8 cellular contexts compared by ENCODE assay signal in the genomic region with DNA sequence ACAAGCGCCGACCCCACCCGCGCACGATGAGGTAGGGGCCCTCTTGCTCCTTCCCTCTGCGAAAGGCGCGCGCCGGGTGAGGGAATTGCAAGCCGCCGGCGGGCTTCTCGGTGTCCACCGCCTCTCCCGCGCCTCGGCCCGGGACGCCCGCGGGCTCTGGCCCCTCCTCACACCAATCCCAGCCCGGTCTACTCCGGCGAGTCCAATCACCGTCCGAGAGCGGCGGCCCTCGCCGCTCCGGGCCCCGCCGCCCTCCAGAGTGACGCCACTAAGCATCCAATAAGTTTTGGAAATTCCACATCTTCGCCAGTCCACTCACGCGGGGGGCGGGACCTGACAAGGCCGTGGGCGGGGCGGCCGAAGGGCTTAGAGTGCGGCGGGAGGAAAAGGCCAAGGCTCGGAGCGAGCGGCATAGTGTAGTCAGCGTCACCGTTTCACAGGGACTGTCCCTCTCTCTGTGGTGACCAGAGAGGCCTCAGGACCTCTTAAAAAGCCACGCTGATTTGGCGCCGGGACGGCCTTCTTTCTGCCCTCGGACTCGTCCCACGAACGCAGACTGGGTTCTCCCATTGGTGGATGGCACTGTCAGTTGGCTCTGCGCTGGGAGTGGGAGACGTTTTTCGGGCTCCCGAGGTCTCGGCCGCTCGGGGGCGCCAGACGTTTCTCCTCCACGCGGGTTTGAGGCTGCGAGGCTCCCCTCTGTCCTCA. TPM values are rescaled to one million over a fixed set of nuclear protein-coding genes. Genes with fewer than 3 reads are reported as not detected.
A peak's percentile ranks its signal among the peaks of the same experiment; 100 is the strongest.
DNase-seq lines count a peak whose midpoint lies in the region; ATAC-seq and TF ChIP-seq lines count a peak whose summit lies in the region.

A gene with protein sequence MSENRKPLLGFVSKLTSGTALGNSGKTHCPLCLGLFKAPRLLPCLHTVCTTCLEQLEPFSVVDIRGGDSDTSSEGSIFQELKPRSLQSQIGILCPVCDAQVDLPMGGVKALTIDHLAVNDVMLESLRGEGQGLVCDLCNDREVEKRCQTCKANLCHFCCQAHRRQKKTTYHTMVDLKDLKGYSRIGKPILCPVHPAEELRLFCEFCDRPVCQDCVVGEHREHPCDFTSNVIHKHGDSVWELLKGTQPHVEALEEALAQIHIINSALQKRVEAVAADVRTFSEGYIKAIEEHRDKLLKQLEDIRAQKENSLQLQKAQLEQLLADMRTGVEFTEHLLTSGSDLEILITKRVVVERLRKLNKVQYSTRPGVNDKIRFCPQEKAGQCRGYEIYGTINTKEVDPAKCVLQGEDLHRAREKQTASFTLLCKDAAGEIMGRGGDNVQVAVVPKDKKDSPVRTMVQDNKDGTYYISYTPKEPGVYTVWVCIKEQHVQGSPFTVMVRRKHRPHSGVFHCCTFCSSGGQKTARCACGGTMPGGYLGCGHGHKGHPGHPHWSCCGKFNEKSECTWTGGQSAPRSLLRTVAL (minus strand): TSS at position 161 of the 708 bp plus-strand sequence. CDS start 548 bp downstream, outside the sequence.

- H3K27ac ChIP-seq in neural cell (ENCODE audit: low read length): peak within 1 kb of the TSS; percentile 2

- H4K20me1 ChIP-seq in neural cell (ENCODE audit: insufficient read depth): no peaks in the 10 kb centered on the region

- no peaks in the 10 kb centered on the region for H3F3A ChIP-seq in neural cell (ENCODE audit: insufficient read depth, low read length, poor library complexity, severe bottlenecking)

- peaks cover 7% of the 10 kb centered on the region for H3K4me1 Mint-ChIP-seq in stimulated activated naive CD8-positive, alpha-beta T cell treated with anti-CD3 and anti-CD28 coated beads, Interleukin-15, amount 100 ng/mL, for 72 hours

- peak; percentile 50 for TF ChIP-seq RAD21 in neural cell (conservative IDR thresholded peaks at IDR 0.05)

- no peaks in the 10 kb centered on the region for H3K27me3 ChIP-seq in neural cell (ENCODE audit: insufficient read depth, low read depth, low read length)

- no peaks in the 10 kb centered on the region for H3K9me2 ChIP-seq in neural cell (ENCODE audit: insufficient read depth, low read length)

- TF ChIP-seq CTCF in fibroblast of villous mesenchyme (IDR thresholded peaks at IDR 0.05; ENCODE audit: insufficient read depth, low read depth, low read length) (peak; percentile 78), neural cell (IDR thresholded peaks at IDR 0.05; ENCODE audit: poor library complexity, severe bottlenecking) (peak; percentile 79)

- peak within 1 kb of the TSS; percentile 81 for H3K4me3 ChIP-seq in fibroblast of villous mesenchyme (ENCODE audit: low read depth, low read length)
- H3K4me3 ChIP-seq in neural cell (ENCODE audit: low read length): peak within 1 kb of the TSS; percentile 68

- no peak for TF ChIP-seq EP300 in neural cell (conservative IDR thresholded peaks at IDR 0.05; ENCODE audit: poor library complexity, severe bottlenecking)

- no peaks in the 10 kb centered on the region for H3K79me2 ChIP-seq in neural cell (replicated peaks; ENCODE audit: insufficient read depth, low read length)

- H3K9me3 ChIP-seq in neural cell (ENCODE audit: low read length): no peaks in the 10 kb centered on the region

- H3K27me3 Mint-ChIP-seq in stimulated activated naive CD8-positive, alpha-beta T cell treated with anti-CD3 and anti-CD28 coated beads, Interleukin-15, amount 100 ng/mL, for 72 hours: peaks cover 25% of the 10 kb centered on the region

- peak within 1 kb of the TSS; percentile 60 for H2AFZ ChIP-seq in neural cell (ENCODE audit: low read depth, low read length)

- H3K27ac Mint-ChIP-seq in stimulated activated naive CD8-positive, alpha-beta T cell treated with anti-CD3 and anti-CD28 coated beads, Interleukin-15, amount 100 ng/mL, for 72 hours: peak within 1 kb of the TSS; percentile 59 to 64

- no peaks in the 10 kb centered on the region for H3K36me3 ChIP-seq in neural cell (ENCODE audit: insufficient read depth, low read length)

- H3K9me3 Mint-ChIP-seq in stimulated activated naive CD8-positive, alpha-beta T cell treated with anti-CD3 and anti-CD28 coated beads, Interleukin-15, amount 100 ng/mL, for 72 hours: no peaks in the 10 kb centered on the region

- peak; percentile 88 for ATAC-seq in stimulated activated naive CD8-positive, alpha-beta T cell treated with anti-CD3 and anti-CD28 coated beads, Interleukin-15, amount 100 ng/mL, for 72 hours

- peak; percentile 98 for DNase-seq in ELF-1 (ENCODE audit: low read depth, low spot score)
- peak; percentile 75 for DNase-seq in GOT3 (lab: John Stamatoyannopoulos, UW)
- peak; percentile 95 for DNase-seq in LHCN-M2 (ENCODE audit: low read depth)
- peak; percentile 84 to 85 for DNase-seq in SHP77 (lab: John Stamatoyannopoulos, UW)
- peak; percentile 60 for DNase-seq in activated gamma-delta T cell (lab: John Stamatoyannopoulos, UW)
- DNase-seq in fibroblast of villous mesenchyme (ENCODE audit: low read depth): peak; percentile 97
- DNase-seq in stimulated activated naive CD8-positive, alpha-beta T cell treated with anti-CD3 and anti-CD28 coated beads, Interleukin-15, amount 100 ng/mL, for 72 hours: peak; percentile 80 to 86

- H3K4me3 Mint-ChIP-seq in stimulated activated naive CD8-positive, alpha-beta T cell treated with anti-CD3 and anti-CD28 coated beads, Interleukin-15, amount 100 ng/mL, for 72 hours: peak within 1 kb of the TSS; percentile 80 to 85

- peak within 1 kb of the TSS; percentile 61 for H3K9ac ChIP-seq in neural cell (ENCODE audit: low read length)

- peak within 1 kb of the TSS; percentile 48 for H3K4me2 ChIP-seq in neural cell (ENCODE audit: low read length)

TF ChIP-seq in neural cell, 6 proteins besides CTCF, POLR2A, EP300 and RAD21:
- TF ChIP-seq EZH2 (IDR thresholded peaks at IDR 0.05; ENCODE audit: borderline replicate concordance, insufficient read depth, low read length, poor library complexity, severe bottlenecking) (no peak), POLR2AphosphoS5 (IDR thresholded peaks at IDR 0.05) (peak; percentile 16), MXI1 (conservative IDR thresholded peaks at IDR 0.05; ENCODE audit: poor library complexity, severe bottlenecking) (peak; percentile 26), TAF1 (IDR thresholded peaks at IDR 0.05; ENCODE audit: low read depth) (no peak), SMC3 (conservative IDR thresholded peaks at IDR 0.05; ENCODE audit: poor library complexity) (peak; percentile 52)
- TF ChIP-seq, protein P1, sequence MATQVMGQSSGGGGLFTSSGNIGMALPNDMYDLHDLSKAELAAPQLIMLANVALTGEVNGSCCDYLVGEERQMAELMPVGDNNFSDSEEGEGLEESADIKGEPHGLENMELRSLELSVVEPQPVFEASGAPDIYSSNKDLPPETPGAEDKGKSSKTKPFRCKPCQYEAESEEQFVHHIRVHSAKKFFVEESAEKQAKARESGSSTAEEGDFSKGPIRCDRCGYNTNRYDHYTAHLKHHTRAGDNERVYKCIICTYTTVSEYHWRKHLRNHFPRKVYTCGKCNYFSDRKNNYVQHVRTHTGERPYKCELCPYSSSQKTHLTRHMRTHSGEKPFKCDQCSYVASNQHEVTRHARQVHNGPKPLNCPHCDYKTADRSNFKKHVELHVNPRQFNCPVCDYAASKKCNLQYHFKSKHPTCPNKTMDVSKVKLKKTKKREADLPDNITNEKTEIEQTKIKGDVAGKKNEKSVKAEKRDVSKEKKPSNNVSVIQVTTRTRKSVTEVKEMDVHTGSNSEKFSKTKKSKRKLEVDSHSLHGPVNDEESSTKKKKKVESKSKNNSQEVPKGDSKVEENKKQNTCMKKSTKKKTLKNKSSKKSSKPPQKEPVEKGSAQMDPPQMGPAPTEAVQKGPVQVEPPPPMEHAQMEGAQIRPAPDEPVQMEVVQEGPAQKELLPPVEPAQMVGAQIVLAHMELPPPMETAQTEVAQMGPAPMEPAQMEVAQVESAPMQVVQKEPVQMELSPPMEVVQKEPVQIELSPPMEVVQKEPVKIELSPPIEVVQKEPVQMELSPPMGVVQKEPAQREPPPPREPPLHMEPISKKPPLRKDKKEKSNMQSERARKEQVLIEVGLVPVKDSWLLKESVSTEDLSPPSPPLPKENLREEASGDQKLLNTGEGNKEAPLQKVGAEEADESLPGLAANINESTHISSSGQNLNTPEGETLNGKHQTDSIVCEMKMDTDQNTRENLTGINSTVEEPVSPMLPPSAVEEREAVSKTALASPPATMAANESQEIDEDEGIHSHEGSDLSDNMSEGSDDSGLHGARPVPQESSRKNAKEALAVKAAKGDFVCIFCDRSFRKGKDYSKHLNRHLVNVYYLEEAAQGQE (IDR thresholded peaks at IDR 0.05; ENCODE audit: borderline replicate concordance): no peak

RNA-seq across cellular contexts. Expression of the gene that starts here (rescaled TPM):
- total RNA-seq in LHCN-M2 (2014; rRNA removed): 1.9 and 2.6 TPM in 2 replicates
- polyA plus RNA-seq in LHCN-M2 (2012): 1.5 TPM
- total RNA-seq in fibroblast of villous mesenchyme: 1.7 and 2.6 TPM in 2 replicates
- polyA plus RNA-seq in neural cell: 4.6 and 4.9 TPM in 2 replicates
- polyA minus RNA-seq in neural cell: 2.5 and 3.4 TPM in 2 replicates

Comparison
In these comparisons a context has a peak if more than half of its experiments do, and no peak if none do; other contexts are left out.
1. Peak in every context shown above with its lines: DNase-seq, ATAC-seq, H3K4me3 ChIP-seq and H3K27ac ChIP-seq.